Comparison of ENCODE assay signal across 16 cellular contexts in the genomic region with DNA sequence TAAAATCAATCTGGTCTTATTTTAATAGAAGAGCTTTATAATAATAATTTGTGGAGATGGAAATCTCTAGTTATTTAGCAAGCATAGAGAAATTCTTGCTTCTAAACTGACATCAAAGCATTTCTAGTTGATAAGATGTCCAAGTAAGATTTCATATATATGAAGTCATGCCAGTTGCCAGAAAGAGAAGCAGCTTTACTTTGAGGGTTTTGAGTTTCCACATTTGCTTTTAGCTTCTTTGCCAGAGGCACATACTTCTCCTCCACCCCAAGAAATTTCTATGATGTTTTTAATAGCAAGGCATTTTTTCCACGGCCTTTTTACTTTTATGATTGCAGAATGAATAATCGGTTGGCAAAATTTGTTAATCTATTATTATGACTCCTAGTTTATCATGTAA. TPM values are rescaled to one million over a fixed set of nuclear protein-coding genes. Genes with fewer than 3 reads are reported as not detected.
A peak's percentile ranks its signal among the peaks of the same experiment; 100 is the strongest.
DNase-seq lines count a peak whose midpoint lies in the region; ATAC-seq, FAIRE-seq and TF ChIP-seq lines count a peak whose summit lies in the region.
"Had no signal": no experiment of that assay in that cellular context is flagged by ENCODE, and none has a peak within 500 bp of the region (broad histone marks: within the 10 kb centered on the region; RNA-seq: fewer than 3 reads in every experiment).

No MANE protein-coding gene starts in this region.

- H3K9me3 ChIP-seq in IMR-90 (ENCODE audit: control insufficient read depth, insufficient read depth, low read length) (no peaks in the 10 kb centered on the region), SK-N-MC (ENCODE audit: low read depth, low read length) (no peaks in the 10 kb centered on the region)
- no peaks in the 10 kb centered on the region for H3K9me3 ChIP-seq in naive thymus-derived CD4-positive, alpha-beta T cell (ENCODE audit: control insufficient read depth in 2 of 3, low read length in 3 of 3)
- H3K9me3 ChIP-seq: A549 had no signal

- H2AK5ac ChIP-seq in IMR-90 (ENCODE audit: low read depth, low read length), result no peak overlapping the region

- no peaks in the 10 kb centered on the region for H3K9me3 Mint-ChIP-seq in naive thymus-derived CD4-positive, alpha-beta T cell
- H3K9me3 Mint-ChIP-seq: CD4-positive, CD25-positive, alpha-beta regulatory T cell had no signal

- H2BK120ac ChIP-seq in IMR-90 (ENCODE audit: low read depth, low read length), result no peak overlapping the region

- no peak overlapping the region for H2BK15ac ChIP-seq in IMR-90 (ENCODE audit: low read depth, low read length)

- no peak for TF ChIP-seq CTCF in IMR-90 (conservative IDR thresholded peaks at IDR 0.05; ENCODE audit: low read depth, low read length)

- POLR2A ChIA-PET in IMR-90 (lab: Charles Lee; ENCODE audit: unreplicated experiment), result no interaction called here
- POLR2A ChIA-PET in naive thymus-derived CD4-positive, alpha-beta T cell (lab: Charles Lee), result no interaction called here

- H4K8ac ChIP-seq in IMR-90 (ENCODE audit: low read depth in 2 of 2, low read length in 2 of 2), result no peak overlapping the region

- peaks cover 0 to 2% (median 0%) of the 10 kb centered on the region in 5 donors for H3K36me3 Mint-ChIP-seq in naive thymus-derived CD4-positive, alpha-beta T cell
- H3K36me3 Mint-ChIP-seq: CD4-positive, CD25-positive, alpha-beta regulatory T cell had no signal

- no TSS peak for BruUV-seq in IMR-90 (replicated peaks; lab: Mats Ljungman, UMichigan)

- CTCF ChIA-PET in IMR-90 (lab: Yijun Ruan, JAX), result no interaction called here
- CTCF ChIA-PET in naive thymus-derived CD4-positive, alpha-beta T cell (lab: Charles Lee), result no interaction called here

- H3K14ac ChIP-seq in IMR-90 (replicated peaks; ENCODE audit: low read depth, low read length), result no peak overlapping the region

- no peak overlapping the region for H2BK20ac ChIP-seq in IMR-90 (ENCODE audit: low read depth, low read length)

- no peak overlapping the region for H4K5ac ChIP-seq in IMR-90 (ENCODE audit: low read depth, low read length)

- no peak overlapping the region for H3K4me2 ChIP-seq in IMR-90 (ENCODE audit: low read depth, low read length)
- H3K4me2 ChIP-seq: A549, BLaER1 had no signal

- H3K4me3 Mint-ChIP-seq in naive thymus-derived CD4-positive, alpha-beta T cell, result no peak overlapping the region

- FAIRE-seq in H54 (lab: Jason Lieb, UNC), result no peak
- FAIRE-seq: GM12891 had no signal

- H2AFZ ChIP-seq in IMR-90 (replicated peaks; ENCODE audit: low read length, poor library complexity), result no peak overlapping the region
- H2AFZ ChIP-seq: GM23248 had no signal

- H3K4me3 ChIP-seq in IMR-90 (ENCODE audit: insufficient read depth, low read depth, low read length), result no peak overlapping the region
- H3K4me3 ChIP-seq in SK-N-MC, result no peak overlapping the region
- H3K4me3 ChIP-seq in naive thymus-derived CD4-positive, alpha-beta T cell (ENCODE audit: low read length), result no peak overlapping the region
- H3K4me3 ChIP-seq: A549, BLaER1, GM23248, K562 had no signal

- TF ChIP-seq RAD21 in IMR-90 (IDR thresholded peaks at IDR 0.05; ENCODE audit: low read length), result no peak

- no CpG with 5 or more reads among the region's 2 CpGs for WGBS in IMR-90 (ENCODE audit: extremely low coverage in 2 of 2, insufficient read length in 1 of 2), 2 experiments

- H3K9me1 ChIP-seq in IMR-90 (ENCODE audit: insufficient read depth, low read length), result no peaks in the 10 kb centered on the region

- H4K20me1 ChIP-seq in IMR-90 (ENCODE audit: insufficient read depth, low read length), result no peaks in the 10 kb centered on the region
- H4K20me1 ChIP-seq: BLaER1 had no signal

- H3K27ac ChIP-seq in IMR-90 (ENCODE audit: insufficient read depth, low read length) (no peak overlapping the region), SK-N-MC (peak overlapping the region; percentile 47)
- H3K27ac ChIP-seq in naive thymus-derived CD4-positive, alpha-beta T cell (ENCODE audit: low read depth, low read length), result no peak overlapping the region
- H3K27ac ChIP-seq: A549, BLaER1, GM23248 had no signal

- no peaks in the 10 kb centered on the region for H3K79me1 ChIP-seq in IMR-90 (ENCODE audit: low read depth in 1 of 2, low read length in 2 of 2)

- H3K23ac ChIP-seq in IMR-90 (ENCODE audit: low read depth, low read length), result no peak overlapping the region

- no peak overlapping the region for H3K56ac ChIP-seq in IMR-90 (ENCODE audit: extremely low read depth, insufficient read depth, low read length)

- DNase-seq in IMR-90 (peak; percentile 2), SK-N-MC (ENCODE audit: low read depth, low spot score) (no peak), iris pigment epithelial cell (ENCODE audit: low read depth) (peak; percentile 17), H54 (ENCODE audit: insufficient read length, low spot score) (no peak)
- DNase-seq in naive thymus-derived CD4-positive, alpha-beta T cell, result no peak
- DNase-seq: AML-193, DMS53, GM23248, H7 had no signal

- no peaks in the 10 kb centered on the region for H3K36me3 ChIP-seq in IMR-90 (ENCODE audit: control insufficient read depth, insufficient read depth, low read length)
- no peaks in the 10 kb centered on the region for H3K36me3 ChIP-seq in SK-N-MC (ENCODE audit: insufficient read depth, low read length)
- no peaks in the 10 kb centered on the region for H3K36me3 ChIP-seq in naive thymus-derived CD4-positive, alpha-beta T cell (ENCODE audit: control insufficient read depth in 2 of 3, insufficient read depth in 3 of 3, low read length in 3 of 3)
- H3K36me3 ChIP-seq: BLaER1 had no signal

- H3K27ac Mint-ChIP-seq in naive thymus-derived CD4-positive, alpha-beta T cell, result no peak overlapping the region

- no peak overlapping the region for H4K91ac ChIP-seq in IMR-90 (ENCODE audit: insufficient read depth, low read depth, low read length)

- no peaks in the 10 kb centered on the region for H3K27me3 ChIP-seq in IMR-90 (ENCODE audit: control insufficient read depth, insufficient read depth, low read length)
- H3K27me3 ChIP-seq in naive thymus-derived CD4-positive, alpha-beta T cell (ENCODE audit: control insufficient read depth in 2 of 2, insufficient read depth in 2 of 2, low read length in 2 of 2), result no peaks in the 10 kb centered on the region
- H3K27me3 ChIP-seq: BLaER1 had no signal

- H2AK9ac ChIP-seq in IMR-90 (replicated peaks; ENCODE audit: low read depth, low read length, poor library complexity), result no peak overlapping the region

- in situ Hi-C loops in IMR-90 (cut with MboI; ENCODE audit: low sequenced_read_pairs), result no loop called here

- TF ChIP-seq POLR2A in IMR-90 (IDR thresholded peaks at IDR 0.05; ENCODE audit: low read depth, low read length) (no peak), H54 (IDR thresholded peaks at IDR 0.05; ENCODE audit: low read depth, low read length) (no peak)

- no peak overlapping the region for H2BK5ac ChIP-seq in IMR-90 (ENCODE audit: low read depth, low read length, poor library complexity, severe bottlenecking)

- intact Hi-C loops in IMR-90 (cut with micrococcal nuclease), result no loop called here
- intact Hi-C loops in naive thymus-derived CD4-positive, alpha-beta T cell (cut with micrococcal nuclease), result no loop called here

- no peaks in the 10 kb centered on the region for H3K4me1 ChIP-seq in IMR-90 (ENCODE audit: control insufficient read depth, insufficient read depth, low read length)
- no peaks in the 10 kb centered on the region for H3K4me1 ChIP-seq in naive thymus-derived CD4-positive, alpha-beta T cell (ENCODE audit: control insufficient read depth in 2 of 2, insufficient read depth in 2 of 2, low read length in 2 of 2)
- H3K4me1 ChIP-seq: A549, BLaER1 had no signal

- dilution Hi-C loops in IMR-90 (cut with HindIII; ENCODE audit: low sequenced_read_pairs, unreplicated experiment), result no loop called here

- ATAC-seq in IMR-90 (ENCODE audit: low read depth) (no peak), HG03521 (IDR thresholded peaks at IDR 0.05; ENCODE audit: unreplicated experiment) (no peak), HG02884 (IDR thresholded peaks at IDR 0.05; ENCODE audit: unreplicated experiment) (no peak)
- no peak for ATAC-seq in naive thymus-derived CD4-positive, alpha-beta T cell
- ATAC-seq: A549, K562 had no signal

- H3K18ac ChIP-seq in IMR-90 (ENCODE audit: low read depth, low read length), result no peak overlapping the region

- H3K4me1 Mint-ChIP-seq in naive thymus-derived CD4-positive, alpha-beta T cell, result peaks cover 0 to 8% (median 4%) of the 10 kb centered on the region in 7 donors

- peaks cover 0 to 3% (median 0%) of the 10 kb centered on the region in 5 donors for H3K27me3 Mint-ChIP-seq in naive thymus-derived CD4-positive, alpha-beta T cell
- H3K27me3 Mint-ChIP-seq: CD4-positive, CD25-positive, alpha-beta regulatory T cell had no signal

- no peak overlapping the region for H3K9ac ChIP-seq in IMR-90 (ENCODE audit: low read depth, low read length)
- no peak overlapping the region for H3K9ac ChIP-seq in SK-N-MC (ENCODE audit: insufficient read length)
- H3K9ac ChIP-seq: BLaER1, GM23248 had no signal

- H3K4ac ChIP-seq in IMR-90 (ENCODE audit: low read depth, low read length), result no peak overlapping the region

TF ChIP-seq in IMR-90, 13 proteins besides CTCF, POLR2A, EP300 and RAD21 (continues in another document):
- no peak for TF ChIP-seq MXI1 (IDR thresholded peaks at IDR 0.05; ENCODE audit: borderline replicate concordance, low read depth, low read length)
- TF ChIP-seq SMC3 (IDR thresholded peaks at IDR 0.05; ENCODE audit: low read depth, low read length), result no peak
- no peak for TF ChIP-seq CHD1 (IDR thresholded peaks at IDR 0.05; ENCODE audit: low read depth, low read length)
- TF ChIP-seq BHLHE40 (IDR thresholded peaks at IDR 0.05; ENCODE audit: low read depth, low read length), result no peak
- TF ChIP-seq MAFK (IDR thresholded peaks at IDR 0.05; ENCODE audit: low read depth, low read length), result no peak
- no peak for TF ChIP-seq RCOR1 (IDR thresholded peaks at IDR 0.05; ENCODE audit: insufficient replicate concordance, low read length)
- no peak for TF ChIP-seq NFE2L2 (IDR thresholded peaks at IDR 0.05; ENCODE audit: low read depth, low read length)
- TF ChIP-seq RFX5 (IDR thresholded peaks at IDR 0.05; ENCODE audit: low read depth, low read length), result no peak
- TF ChIP-seq FOS (IDR thresholded peaks at IDR 0.05; ENCODE audit: low read depth, low read length), result no peak
- TF ChIP-seq MAZ (IDR thresholded peaks at IDR 0.05; ENCODE audit: borderline replicate concordance, low read depth, low read length), result no peak

RNA-seq across cellular contexts. Expression of a gene that starts 24.2 kb away (rescaled TPM):
- 14.2 and 17.8 TPM in 2 replicates for total RNA-seq in IMR-90 (2012; rRNA removed)
- 7.9 and 8.1 TPM in 2 replicates for polyA plus RNA-seq in IMR-90 (2012; rRNA removed)
- 3.3 and 5.3 TPM in 2 replicates for polyA plus RNA-seq in IMR-90 (2012; cell fraction: cytosol; rRNA removed)
- 4.4 and 19.4 TPM in 2 replicates for polyA plus RNA-seq in IMR-90 (2012; cell fraction: nucleus; rRNA removed; ENCODE audit: low replicate concordance)
- 10 to 100 TPM; 36.3 to 56.2 (median 42.4) TPM for total RNA-seq in naive thymus-derived CD4-positive, alpha-beta T cell
- 10 to 100 TPM in 1 of 2 donors, 1 to 10 TPM in 1; 7.7 to 15.7 TPM for polyA plus RNA-seq in naive thymus-derived CD4-positive, alpha-beta T cell

Comparison
In these comparisons a context has a peak if more than half of its experiments do, and no peak if none do; other contexts are left out.
1. DNase-seq: peak in IMR-90 (single experiment) and iris pigment epithelial cell (single experiment); none in SK-N-MC (single experiment), H54 (single experiment) and naive thymus-derived CD4-positive, alpha-beta T cell (0 of 9).